28 cellular contexts compared by ENCODE assay signal in the genomic region with DNA sequence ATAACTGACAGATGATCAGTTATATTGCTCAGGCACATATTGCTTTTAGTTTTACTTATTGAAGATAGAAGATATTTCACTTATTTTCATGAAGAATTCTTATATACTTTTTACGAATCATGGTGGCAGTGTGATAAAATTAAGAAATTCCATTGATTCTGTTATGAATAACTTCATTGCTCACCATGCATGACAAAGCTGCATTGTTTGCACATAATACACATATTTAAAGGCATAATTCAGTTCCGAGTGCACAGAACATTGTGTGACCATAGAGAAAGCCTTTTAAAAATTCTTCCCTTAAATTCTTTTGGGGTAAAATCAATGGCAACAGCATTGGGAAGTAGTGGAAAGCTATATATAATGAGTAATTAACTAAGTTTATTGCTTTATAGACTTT.
"Had no signal": no experiment of that assay in that cellular context is flagged by ENCODE, and none has a peak within 500 bp of the region (broad histone marks: within the 10 kb centered on the region; RNA-seq: fewer than 3 reads in every experiment).

No MANE protein-coding gene starts in this region.

- H3K27ac ChIP-seq: adrenal gland, ascending aorta, ovary, right lobe of liver, skin epidermis, stomach, thyroid gland, upper lobe of left lung, vagina, WERI-Rb-1 had no signal

- ATAC-seq: activated CD4-positive, CD25-positive, alpha-beta regulatory T cell treated with anti-CD3 and anti-CD28 coated beads, Interleukin-2, amount 50 U/mL, for 24 hours; right lobe of liver; stimulated activated memory B cell treated with anti-CD40 and anti-IgM and Interleukin-4, amounts not matched to agents 10 μg/mL and 1 μg/mL and 100 μg/mL, for 72 hours had no signal

- DNase-seq: activated CD4-positive, alpha-beta memory T cell treated with anti-CD3 and anti-CD28 coated beads for 36 hours; activated CD4-positive, alpha-beta T cell treated with anti-CD3 and anti-CD28 coated beads, Interleukin-2, amount 10 ng/mL, durations not matched to agents 24 days and 14 days; activated CD8-positive, alpha-beta memory T cell treated with anti-CD3 and anti-CD28 coated beads, Interleukin-2, amount 50 U/mL, for 4 hours; activated effector memory CD4-positive, alpha-beta T cell treated with anti-CD3 and anti-CD28 coated beads, Interleukin-2, amount 50 U/mL, for 16 hours; activated naive CD4-positive, alpha-beta T cell treated with anti-CD3 and anti-CD28 coated beads for 36 hours; activated naive CD8-positive, alpha-beta T cell treated with anti-CD3 and anti-CD28 coated beads for 36 hours; activated T-cell treated with anti-CD3 and anti-CD28 coated beads, Interleukin-2, amount 50 U/mL, for 1 hour; adrenal gland; dermis blood vessel endothelial cell; effector CD8-positive, alpha-beta T cell; erythroblast; left cardiac atrium; left ventricle myocardium superior; ovary; right lobe of liver; stimulated activated CD4-positive, alpha-beta T cell treated with anti-CD3 and anti-CD28 coated beads, Interleukin-12 subunit alpha, Interleukin-12 subunit beta, amount 100 ng/mL, for 4 hours; stimulated activated CD4-positive, alpha-beta T cell treated with anti-CD3 and anti-CD28 coated beads, Interleukin-4, amount 100 ng/mL, for 4 hours; stimulated activated CD8-positive, alpha-beta memory T cell treated with anti-CD3 and anti-CD28 coated beads, Interleukin-4, amount 100 ng/mL, for 48 hours; stomach; T-helper 9 cell; thyroid gland; upper lobe of left lung; WERI-Rb-1 had no signal
